ENCODE assay signal across 8 cellular contexts in the genomic region with DNA sequence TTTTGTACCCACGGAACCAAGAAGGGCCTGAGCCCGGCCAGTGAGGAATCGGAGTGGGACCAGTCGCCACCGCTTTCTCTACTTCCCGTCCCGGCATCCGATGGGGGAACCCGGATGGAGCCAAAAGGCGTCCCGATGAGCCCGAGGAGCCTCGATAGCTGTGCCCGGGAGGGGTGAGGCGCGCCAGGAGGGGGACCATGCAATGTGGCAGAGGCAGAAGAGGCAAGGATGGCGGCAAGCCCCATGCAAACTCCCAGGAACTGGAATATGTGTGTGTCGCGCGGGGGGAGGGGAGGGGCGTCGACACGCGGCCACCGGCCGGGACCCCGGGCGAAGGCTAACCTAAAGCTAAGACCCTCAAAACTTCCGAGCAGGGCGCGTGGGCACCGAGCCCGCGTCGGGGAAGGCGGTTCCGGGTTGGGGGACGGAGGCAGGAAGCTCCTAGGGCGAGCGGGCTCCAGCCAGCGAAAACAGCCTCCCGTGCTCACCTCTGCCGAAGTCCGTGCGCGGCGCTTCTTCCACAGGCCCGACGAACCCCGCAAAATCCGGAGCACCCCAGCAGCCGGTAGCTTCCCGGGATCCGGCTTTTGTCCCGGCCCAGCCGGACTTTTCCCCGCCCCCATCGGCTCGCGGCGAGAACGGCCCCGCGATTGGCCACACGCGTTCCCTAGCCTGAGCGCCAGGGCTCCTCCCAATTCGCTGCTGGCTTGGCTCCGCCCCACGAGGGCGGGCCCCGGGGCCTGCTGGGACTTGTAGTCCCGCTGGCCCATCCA. TPM values are rescaled to one million over a fixed set of nuclear protein-coding genes. Genes with fewer than 3 reads are reported as not detected.
DNase-seq lines count a peak whose midpoint lies in the region; ATAC-seq, FAIRE-seq and TF ChIP-seq lines count a peak whose summit lies in the region.

ACLY (minus strand) TSS at position 560 of the 773 bp plus-strand sequence. CDS start 5,078 bp downstream, outside the sequence.

- dilution Hi-C loops in mammary epithelial cell (cut with HindIII; ENCODE audit: low sequenced_read_pairs), result no loop called here

- ATAC-seq in GM18861 (IDR thresholded peaks at IDR 0.05; ENCODE audit: unreplicated experiment) (peak; percentile 86), HG03097 (IDR thresholded peaks at IDR 0.05; ENCODE audit: low FRiP score, unreplicated experiment) (peak; percentile 85)

- H3K4me2 ChIP-seq in mammary epithelial cell (ENCODE audit: insufficient read depth, low read depth, low read length) (peak within 1 kb of the TSS; percentile 91), smooth muscle cell (peak within 1 kb of the TSS; percentile 93)

- H3K9ac ChIP-seq in mammary epithelial cell (ENCODE audit: insufficient read depth, low read length) (peak within 1 kb of the TSS; percentile 77), smooth muscle cell (ENCODE audit: low read depth) (peak within 1 kb of the TSS; percentile 90)

- H3F3A ChIP-seq in smooth muscle cell (ENCODE audit: low read depth), result peaks cover 3% of the 10 kb centered on the region

- peak; percentile 74 for FAIRE-seq in A204.1 (lab: Jason Lieb, UNC)

- TF ChIP-seq CTCF in WERI-Rb-1 (IDR thresholded peaks at IDR 0.05; ENCODE audit: low read depth, low read length) (no peak), mammary epithelial cell (conservative IDR thresholded peaks at IDR 0.05 in 1 of 2, IDR thresholded peaks at IDR 0.05 in 1 of 2; ENCODE audit: extremely low read depth in 1 of 2, insufficient read depth in 1 of 2, low read depth in 1 of 2, low read length in 2 of 2) (no peak), smooth muscle cell (IDR thresholded peaks at IDR 0.05; ENCODE audit: borderline replicate concordance, insufficient read depth, poor library complexity, severe bottlenecking) (no peak)

- H4K20me1 ChIP-seq in mammary epithelial cell (ENCODE audit: insufficient read depth, low read length), result peaks cover 21% of the 10 kb centered on the region
- H4K20me1 ChIP-seq in smooth muscle cell (ENCODE audit: low read depth), result peaks cover 47% of the 10 kb centered on the region

- H3K27ac ChIP-seq in WERI-Rb-1 (peak within 1 kb of the TSS; percentile 96), mammary epithelial cell (ENCODE audit: insufficient read depth, low read depth, low read length) (peak within 1 kb of the TSS; percentile 62), smooth muscle cell (ENCODE audit: low read depth) (peak within 1 kb of the TSS; percentile 97)

- H3K36me3 ChIP-seq in WERI-Rb-1, result peaks cover 52% of the 10 kb centered on the region
- peaks cover 11% of the 10 kb centered on the region for H3K36me3 ChIP-seq in mammary epithelial cell (ENCODE audit: insufficient read depth, low read length)
- H3K36me3 ChIP-seq in smooth muscle cell (ENCODE audit: low read depth), result no peaks in the 10 kb centered on the region

- H3K4me3 ChIP-seq in WERI-Rb-1 (ENCODE audit: low read depth, low read length) (peak within 1 kb of the TSS; percentile 97), mammary epithelial cell (replicated peaks in 1 of 3; ENCODE audit: insufficient read depth in 1 of 3, low read depth in 2 of 3, low read length in 3 of 3) (peak within 1 kb of the TSS; percentile 83 to 96 (median 87)), smooth muscle cell (peak within 1 kb of the TSS; percentile 91)

- BruUV-seq in mammary epithelial cell (replicated peaks; lab: Mats Ljungman, UMichigan), result TSS peak; percentile 71

- in situ Hi-C loops in mammary epithelial cell (cut with MboI; ENCODE audit: low sequenced_read_pairs in 2 of 2), result no loop called here

- intact Hi-C loops in mammary epithelial cell (cut with micrococcal nuclease), result loop anchor here (1.0 to 2.0 kb wide), 3 partner anchors 12 to 106 kb away; partner anchors contain the start of genes FKBP10 and ODAD4

- DNase-seq in NCI-H2171 treated with DMSO at 0.1 percent for 48 hours (lab: John Stamatoyannopoulos, UW) (peak; percentile 96), WERI-Rb-1 (peak; percentile 100), mammary epithelial cell (peak; percentile 97), iPS-NIHi11 (ENCODE audit: low spot score) (peak; percentile 99), smooth muscle cell (lab: John Stamatoyannopoulos, UW; ENCODE audit: unreplicated experiment) (peak; percentile 92)

- H3K79me2 ChIP-seq in mammary epithelial cell (ENCODE audit: insufficient read depth, low read length) (peaks cover 53% of the 10 kb centered on the region), smooth muscle cell (ENCODE audit: low read depth) (peaks cover 52% of the 10 kb centered on the region)

- H2AFZ ChIP-seq in mammary epithelial cell (ENCODE audit: low read depth, low read length) (peak within 1 kb of the TSS; percentile 95), smooth muscle cell (ENCODE audit: low read depth) (peak within 1 kb of the TSS; percentile 85)

- H3K4me1 ChIP-seq in mammary epithelial cell (ENCODE audit: insufficient read depth, low read length), result peaks cover 37% of the 10 kb centered on the region
- peaks cover 40% of the 10 kb centered on the region for H3K4me1 ChIP-seq in smooth muscle cell (ENCODE audit: low read depth)

- CTCF ChIA-PET in mammary epithelial cell (lab: Charles Lee; ENCODE audit: low non-redundant PET), result interaction anchor here (0.6 kb wide), 1 partner anchor 41 kb away, joined by 4 read pairs; no protein-coding TSS in a partner anchor

- no peaks in the 10 kb centered on the region for H3K9me3 ChIP-seq in WERI-Rb-1 (ENCODE audit: severe bottlenecking)
- H3K9me3 ChIP-seq in mammary epithelial cell (replicated peaks; ENCODE audit: insufficient read depth, low read length), result no peaks in the 10 kb centered on the region
- H3K9me3 ChIP-seq in smooth muscle cell (replicated peaks; ENCODE audit: low read depth), result no peaks in the 10 kb centered on the region

- WGBS in mammary epithelial cell (ENCODE audit: low coverage, missing lambda C conversion rate), result under 1% methylated on average over 21 of the region's 73 CpGs
- WGBS in smooth muscle cell (ENCODE audit: low lambda C conversion rate), result 1% methylated on average over 58 of the region's 73 CpGs

- H3K27me3 ChIP-seq in WERI-Rb-1 (ENCODE audit: insufficient read depth, low read depth, severe bottlenecking), result no peaks in the 10 kb centered on the region
- H3K27me3 ChIP-seq in mammary epithelial cell (ENCODE audit: insufficient read depth, low read length), result no peaks in the 10 kb centered on the region
- H3K27me3 ChIP-seq in smooth muscle cell (ENCODE audit: low read depth), result no peaks in the 10 kb centered on the region

RNA-seq across cellular contexts. Expression of gene ACLY, which starts in this region (rescaled TPM):
- 100 to 1,000 TPM; 251 to 387 TPM for total RNA-seq in mammary epithelial cell
- polyA plus RNA-seq in mammary epithelial cell, result 424 TPM
- polyA minus RNA-seq in mammary epithelial cell, result 901 TPM
- 188 and 217 TPM in 2 replicates for total RNA-seq in smooth muscle cell
- polyA plus RNA-seq in smooth muscle cell, result 119 and 172 TPM in 2 replicates

Comparison
In these comparisons a context has a peak if more than half of its experiments do, and no peak if none do; other contexts are left out.
1. Peak in every context shown above with its lines: DNase-seq, ATAC-seq, H3K4me3 ChIP-seq and H3K27ac ChIP-seq.